ENCODE assay signal across 12 cellular contexts in genomic region chr12:69655616-69656336, GRCh38. TPM values are rescaled to one million over a fixed set of nuclear protein-coding genes. Genes with fewer than 3 reads are reported as not detected.
A peak's percentile ranks its signal among the peaks of the same experiment; 100 is the strongest.
DNase-seq lines count a peak whose midpoint lies in the region; ATAC-seq and TF ChIP-seq lines count a peak whose summit lies in the region.
"Had no signal": no experiment of that assay in that cellular context is flagged by ENCODE, and none has a peak within 500 bp of the region (broad histone marks: within the 10 kb centered on the region; RNA-seq: fewer than 3 reads in every experiment).

No MANE protein-coding gene starts in this region.

- no peak for TF ChIP-seq CTCF in body of pancreas (IDR thresholded peaks at IDR 0.05)
- TF ChIP-seq CTCF in type B pancreatic cell (conservative IDR thresholded peaks at IDR 0.05) = no peak
- no peak for TF ChIP-seq CTCF in GM10248 (IDR thresholded peaks at IDR 0.05; ENCODE audit: control extremely low read depth, extremely low read depth, low read depth, missing control alignments)

- H3K4me1 Mint-ChIP-seq in type B pancreatic cell (ENCODE audit: unreplicated experiment) = peaks cover 8% of the 10 kb centered on the region

- no peak for TF ChIP-seq POLR2A in body of pancreas (IDR thresholded peaks at IDR 0.05)

- peak overlapping the region; percentile 57 for H3K27ac Mint-ChIP-seq in type B pancreatic cell

- POLR2A ChIA-PET in GM10248 (lab: Yijun Ruan, JAX) = no interaction called here

- CTCF ChIA-PET in GM10248 (lab: Yijun Ruan, JAX) = interaction anchor here (2.3 kb wide), 1 partner anchor 298 kb away, joined by 9 read pairs; no protein-coding TSS in a partner anchor

- H3K9me3 ChIP-seq in body of pancreas = no peaks in the 10 kb centered on the region

- no peaks in the 10 kb centered on the region for H3K36me3 ChIP-seq in body of pancreas (replicated peaks in 1 of 2; ENCODE audit: insufficient read depth in 1 of 2, low read depth in 2 of 2)

- H3K27me3 ChIP-seq in body of pancreas = no peaks in the 10 kb centered on the region

- H3K9me3 Mint-ChIP-seq in type B pancreatic cell = no peaks in the 10 kb centered on the region

- ATAC-seq in body of pancreas (peak; percentile 68), GM21528 (IDR thresholded peaks at IDR 0.05; ENCODE audit: low FRiP score, unreplicated experiment) (no peak)
- ATAC-seq: esophagus mucosa had no signal

- intact Hi-C loops in body of pancreas (cut with DNase I) = no loop called here

- H3K27ac ChIP-seq in body of pancreas = no peak overlapping the region
- H3K27ac ChIP-seq: VCaP had no signal

- H3K4me3 ChIP-seq in body of pancreas = no peak overlapping the region

- no peaks in the 10 kb centered on the region for H3K36me3 Mint-ChIP-seq in type B pancreatic cell

- WGBS in body of pancreas, 2 donors = 71 to 72% methylated on average over 11 of the region's 11 CpGs

- no peak overlapping the region for H3K4me3 Mint-ChIP-seq in type B pancreatic cell

- DNase-seq in HK-2 (ENCODE audit: unreplicated experiment) (peak; percentile 27), body of pancreas (peak in 1 of 4 donors; percentile 15), iris pigment epithelial cell (ENCODE audit: low read depth) (peak; percentile 95), type B pancreatic cell (ENCODE audit: extremely low spot score, unreplicated experiment) (no peak), GM10248 (ENCODE audit: extremely low spot score) (no peak), SIG-M5 (lab: John Stamatoyannopoulos, UW) (no peak)
- DNase-seq: NK-92 treated with Interleukin-12 subunit alpha and Interleukin-12 subunit beta, amount 100 ng/mL, for 24 hours; stimulated activated CD4-positive, alpha-beta T cell treated with anti-CD3 and anti-CD28 coated beads, Interleukin-1b, Interleukin-23, amount 100 ng/mL, for 48 hours; substantia nigra had no signal

- H3K27me3 Mint-ChIP-seq in type B pancreatic cell = no peaks in the 10 kb centered on the region

- H3K4me1 ChIP-seq in body of pancreas = no peaks in the 10 kb centered on the region

RNA-seq across cellular contexts. Expression of gene BEST3, which starts 43.3 kb away (rescaled TPM):
- total RNA-seq in body of pancreas (1 to 10 TPM in 1 of 2 donors, not detected in 1; 1.3 TPM), type B pancreatic cell (ENCODE audit: low replicate concordance) (0.14 and 0.77 TPM in 2 replicates)
- total RNA-seq: esophagus mucosa had no signal

RNA-seq across cellular contexts. Expression of gene LRRC10, which starts 45.1 kb away (rescaled TPM):
- total RNA-seq in body of pancreas = not detected
- total RNA-seq in type B pancreatic cell (ENCODE audit: low replicate concordance) = not detected in 2 replicates
- total RNA-seq: esophagus mucosa had no signal

Comparison
In these comparisons a context has a peak if more than half of its experiments do, and no peak if none do; other contexts are left out.
1. DNase-seq: peak in HK-2 (single experiment) and iris pigment epithelial cell (single experiment); none in type B pancreatic cell (single experiment), GM10248 (single experiment) and SIG-M5 (single experiment).